ENCODE assay signal across 27 cellular contexts in genomic region chr20:36274248-36274841, GRCh38. TPM values are rescaled to one million over a fixed set of nuclear protein-coding genes. Genes with fewer than 3 reads are reported as not detected.
DNase-seq lines count a peak whose midpoint lies in the region; ATAC-seq and TF ChIP-seq lines count a peak whose summit lies in the region.
"Had no signal": no experiment of that assay in that cellular context is flagged by ENCODE, and none has a peak within 500 bp of the region (broad histone marks: within the 10 kb centered on the region; RNA-seq: fewer than 3 reads in every experiment).

No MANE protein-coding gene starts in this region.

- peak overlapping the region; percentile 15 for H3K4me3 ChIP-seq in neuron (ENCODE audit: low read length)
- H3K4me3 ChIP-seq in suprapubic skin, result no peak overlapping the region
- H3K4me3 ChIP-seq: gastroesophageal sphincter, lower lobe of right lung, mucosa of descending colon, SK-N-MC, tibial artery had no signal

- no peak for DNase-seq in stimulated activated naive CD8-positive, alpha-beta T cell treated with anti-CD3 and anti-CD28 coated beads, Interleukin-15, amount 100 ng/mL, for 72 hours
- DNase-seq in caudate nucleus (lab: John Stamatoyannopoulos, UW), result peak in 21 of 61 donors; percentile 7 to 60 (median 33)
- peak; percentile 57 for DNase-seq in type B pancreatic cell (ENCODE audit: extremely low spot score, unreplicated experiment)
- no peak for DNase-seq in activated CD4-positive, alpha-beta T cell treated with anti-CD3 and anti-CD28 coated beads, Interleukin-2, amount 50 U/mL, for 1 hour
- DNase-seq in suprapubic skin (ENCODE audit: low spot score in 2 of 2), result no peak
- no peak for DNase-seq in activated CD4-positive, alpha-beta memory T cell treated with anti-CD3 and anti-CD28 coated beads, Interleukin-2, amount 10 ng/mL, durations not matched to agents 7 days and 5 days
- DNase-seq: activated CD4-positive, alpha-beta T cell treated with anti-CD3 and anti-CD28 coated beads for 48 hours; activated naive CD4-positive, alpha-beta T cell treated with anti-CD3 and anti-CD28 coated beads for 36 hours; activated T-cell treated with anti-CD3 and anti-CD28 coated beads, Interleukin-2, amount 50 U/mL, for 48 hours; Calu3; cortex of kidney; HFFc6; IMR-90; lower lobe of right lung; mucosa of descending colon; NCI-H1092 treated with DMSO at 0.1 percent for 48 hours; NCI-H187 treated with DMSO at 0.1 percent for 48 hours; NCI-H446 treated with DMSO at 0.1 percent for 48 hours; NK-92 treated with Interleukin-12 subunit alpha and Interleukin-12 subunit beta, amount 100 ng/mL, for 24 hours had no signal

- H3K27ac Mint-ChIP-seq in stimulated activated naive CD8-positive, alpha-beta T cell treated with anti-CD3 and anti-CD28 coated beads, Interleukin-15, Interleukin-2, amounts not matched to agents 100 ng/mL and 50 ng/mL, for 24 hours, result peak overlapping the region; percentile 36
- peak overlapping the region in 1 of 2 donors; percentile 27 for H3K27ac Mint-ChIP-seq in stimulated activated naive CD8-positive, alpha-beta T cell treated with anti-CD3 and anti-CD28 coated beads, Interleukin-15, amount 100 ng/mL, for 72 hours
- no peak overlapping the region for H3K27ac Mint-ChIP-seq in type B pancreatic cell
- no peak overlapping the region for H3K27ac Mint-ChIP-seq in activated CD4-positive, alpha-beta memory T cell treated with anti-CD3 and anti-CD28 coated beads, Interleukin-2, amount 10 ng/mL, durations not matched to agents 7 days and 5 days
- H3K27ac Mint-ChIP-seq: activated naive CD4-positive, alpha-beta T cell treated with anti-CD3 and anti-CD28 coated beads for 36 hours; HFFc6; nephron; stimulated activated memory B cell treated with anti-CD40 and anti-IgM and Interleukin-4, amounts not matched to agents 10 μg/mL and 1 μg/mL and 100 μg/mL, for 72 hours had no signal

- no peaks in the 10 kb centered on the region for H3K36me3 ChIP-seq in neuron (ENCODE audit: insufficient read depth, low read length)
- H3K36me3 ChIP-seq in suprapubic skin, result no peaks in the 10 kb centered on the region
- H3K36me3 ChIP-seq: gastroesophageal sphincter, lower lobe of right lung, tibial artery had no signal

- no peaks in the 10 kb centered on the region for H3K36me3 Mint-ChIP-seq in stimulated activated naive CD8-positive, alpha-beta T cell treated with anti-CD3 and anti-CD28 coated beads, Interleukin-15, Interleukin-2, amounts not matched to agents 100 ng/mL and 50 ng/mL, for 24 hours (ENCODE audit: low read depth)
- H3K36me3 Mint-ChIP-seq in type B pancreatic cell, result no peaks in the 10 kb centered on the region
- H3K36me3 Mint-ChIP-seq in activated CD4-positive, alpha-beta memory T cell treated with anti-CD3 and anti-CD28 coated beads, Interleukin-2, amount 10 ng/mL, durations not matched to agents 7 days and 5 days (ENCODE audit: low read depth), result no peaks in the 10 kb centered on the region
- H3K36me3 Mint-ChIP-seq: stimulated activated memory B cell treated with anti-CD40 and anti-IgM and Interleukin-4, amounts not matched to agents 10 μg/mL and 1 μg/mL and 100 μg/mL, for 72 hours had no signal

- no peaks in the 10 kb centered on the region for H3K9me3 ChIP-seq in neuron (ENCODE audit: low read length)
- no peaks in the 10 kb centered on the region for H3K9me3 ChIP-seq in suprapubic skin
- H3K9me3 ChIP-seq: gastroesophageal sphincter, lower lobe of right lung, mucosa of descending colon, tibial artery had no signal

- H2AFZ ChIP-seq in neuron (ENCODE audit: low read depth, low read length), result peak overlapping the region; percentile 58

- TF ChIP-seq CTCF in type B pancreatic cell (conservative IDR thresholded peaks at IDR 0.05) (no peak), suprapubic skin (IDR thresholded peaks at IDR 0.05) (no peak)

- ATAC-seq in stimulated activated naive CD8-positive, alpha-beta T cell treated with anti-CD3 and anti-CD28 coated beads, Interleukin-15, amount 100 ng/mL, for 72 hours, result no peak
- ATAC-seq: gastroesophageal sphincter; lower lobe of right lung; mucosa of descending colon; stimulated activated memory B cell treated with anti-CD40 and anti-IgM and Interleukin-4, amounts not matched to agents 10 μg/mL and 1 μg/mL and 100 μg/mL, for 72 hours had no signal

- H3K27me3 Mint-ChIP-seq in stimulated activated naive CD8-positive, alpha-beta T cell treated with anti-CD3 and anti-CD28 coated beads, Interleukin-15, Interleukin-2, amounts not matched to agents 100 ng/mL and 50 ng/mL, for 24 hours, result peaks cover 7% of the 10 kb centered on the region
- peaks cover 38% of the 10 kb centered on the region for H3K27me3 Mint-ChIP-seq in stimulated activated naive CD8-positive, alpha-beta T cell treated with anti-CD3 and anti-CD28 coated beads, Interleukin-15, amount 100 ng/mL, for 72 hours
- peaks cover 8% of the 10 kb centered on the region for H3K27me3 Mint-ChIP-seq in type B pancreatic cell
- H3K27me3 Mint-ChIP-seq in activated CD4-positive, alpha-beta memory T cell treated with anti-CD3 and anti-CD28 coated beads, Interleukin-2, amount 10 ng/mL, durations not matched to agents 7 days and 5 days, result peaks cover 4% of the 10 kb centered on the region

- no peaks in the 10 kb centered on the region for H3K9me3 Mint-ChIP-seq in stimulated activated naive CD8-positive, alpha-beta T cell treated with anti-CD3 and anti-CD28 coated beads, Interleukin-15, Interleukin-2, amounts not matched to agents 100 ng/mL and 50 ng/mL, for 24 hours
- H3K9me3 Mint-ChIP-seq in stimulated activated naive CD8-positive, alpha-beta T cell treated with anti-CD3 and anti-CD28 coated beads, Interleukin-15, amount 100 ng/mL, for 72 hours, result no peaks in the 10 kb centered on the region
- no peaks in the 10 kb centered on the region for H3K9me3 Mint-ChIP-seq in type B pancreatic cell
- no peaks in the 10 kb centered on the region for H3K9me3 Mint-ChIP-seq in activated CD4-positive, alpha-beta memory T cell treated with anti-CD3 and anti-CD28 coated beads, Interleukin-2, amount 10 ng/mL, durations not matched to agents 7 days and 5 days
- H3K9me3 Mint-ChIP-seq: activated naive CD4-positive, alpha-beta T cell treated with anti-CD3 and anti-CD28 coated beads for 36 hours; HFFc6; nephron; stimulated activated memory B cell treated with anti-CD40 and anti-IgM and Interleukin-4, amounts not matched to agents 10 μg/mL and 1 μg/mL and 100 μg/mL, for 72 hours had no signal

- no peak for TF ChIP-seq EP300 in suprapubic skin (IDR thresholded peaks at IDR 0.05)

- 50% methylated on average over 18 of the region's 18 CpGs for WGBS in suprapubic skin

- peak overlapping the region; percentile 58 for H3K27ac ChIP-seq in caudate nucleus (ENCODE audit: low read depth, low read length)
- H3K27ac ChIP-seq in suprapubic skin, result no peak overlapping the region
- H3K27ac ChIP-seq: C4-2B, gastroesophageal sphincter, lower lobe of right lung, SK-N-MC, tibial artery had no signal

- H3K4me1 ChIP-seq in neuron (ENCODE audit: insufficient read depth, low read length), result peaks cover 14% of the 10 kb centered on the region
- no peaks in the 10 kb centered on the region for H3K4me1 ChIP-seq in suprapubic skin
- H3K4me1 ChIP-seq: gastroesophageal sphincter, lower lobe of right lung, tibial artery had no signal

- H3K27me3 ChIP-seq in neuron (ENCODE audit: insufficient read depth, low read length), result peaks cover 2% of the 10 kb centered on the region
- peaks cover 26% of the 10 kb centered on the region for H3K27me3 ChIP-seq in suprapubic skin

- POLR2A ChIA-PET in activated CD4-positive, alpha-beta memory T cell treated with anti-CD3 and anti-CD28 coated beads, Interleukin-2, amount 10 ng/mL, durations not matched to agents 7 days and 5 days (lab: Charles Lee), result no interaction called here

- H3K4me3 Mint-ChIP-seq in stimulated activated naive CD8-positive, alpha-beta T cell treated with anti-CD3 and anti-CD28 coated beads, Interleukin-15, Interleukin-2, amounts not matched to agents 100 ng/mL and 50 ng/mL, for 24 hours, result no peak overlapping the region
- H3K4me3 Mint-ChIP-seq in stimulated activated naive CD8-positive, alpha-beta T cell treated with anti-CD3 and anti-CD28 coated beads, Interleukin-15, amount 100 ng/mL, for 72 hours, result no peak overlapping the region
- H3K4me3 Mint-ChIP-seq in type B pancreatic cell, result no peak overlapping the region
- no peak overlapping the region for H3K4me3 Mint-ChIP-seq in activated CD4-positive, alpha-beta memory T cell treated with anti-CD3 and anti-CD28 coated beads, Interleukin-2, amount 10 ng/mL, durations not matched to agents 7 days and 5 days
- H3K4me3 Mint-ChIP-seq: activated naive CD4-positive, alpha-beta T cell treated with anti-CD3 and anti-CD28 coated beads for 36 hours; HFFc6; stimulated activated memory B cell treated with anti-CD40 and anti-IgM and Interleukin-4, amounts not matched to agents 10 μg/mL and 1 μg/mL and 100 μg/mL, for 72 hours had no signal

- H3K4me1 Mint-ChIP-seq in stimulated activated naive CD8-positive, alpha-beta T cell treated with anti-CD3 and anti-CD28 coated beads, Interleukin-15, Interleukin-2, amounts not matched to agents 100 ng/mL and 50 ng/mL, for 24 hours (ENCODE audit: low read depth), result no peaks in the 10 kb centered on the region
- no peaks in the 10 kb centered on the region for H3K4me1 Mint-ChIP-seq in stimulated activated naive CD8-positive, alpha-beta T cell treated with anti-CD3 and anti-CD28 coated beads, Interleukin-15, amount 100 ng/mL, for 72 hours
- H3K4me1 Mint-ChIP-seq in type B pancreatic cell (ENCODE audit: unreplicated experiment), result no peaks in the 10 kb centered on the region
- no peaks in the 10 kb centered on the region for H3K4me1 Mint-ChIP-seq in activated CD4-positive, alpha-beta memory T cell treated with anti-CD3 and anti-CD28 coated beads, Interleukin-2, amount 10 ng/mL, durations not matched to agents 7 days and 5 days
- H3K4me1 Mint-ChIP-seq: stimulated activated memory B cell treated with anti-CD40 and anti-IgM and Interleukin-4, amounts not matched to agents 10 μg/mL and 1 μg/mL and 100 μg/mL, for 72 hours had no signal

- CTCF ChIA-PET in activated CD4-positive, alpha-beta memory T cell treated with anti-CD3 and anti-CD28 coated beads, Interleukin-2, amount 10 ng/mL, durations not matched to agents 7 days and 5 days (lab: Charles Lee), result interaction anchor here (0.7 to 1.8 kb wide), 5 partner anchors 72 to 166 kb away, joined by 3 to 15 read pairs (median 4); no protein-coding TSS in a partner anchor

- TF ChIP-seq POLR2A in suprapubic skin (IDR thresholded peaks at IDR 0.05), result no peak

RNA-seq across cellular contexts. Expression of gene DLGAP4, which starts 31.8 kb away (rescaled TPM):
- total RNA-seq in type B pancreatic cell (ENCODE audit: low replicate concordance), result 78.0 and 79.8 TPM in 2 replicates
- total RNA-seq in suprapubic skin, result 100 to 1,000 TPM in 2 of 4 donors, 10 to 100 TPM in 2; 69.5 to 120 (median 96.8) TPM
- total RNA-seq in activated CD4-positive, alpha-beta memory T cell treated with anti-CD3 and anti-CD28 coated beads, Interleukin-2, amount 10 ng/mL, durations not matched to agents 7 days and 5 days, result 10 to 100 TPM; 40.2 to 44.2 TPM

RNA-seq across cellular contexts. Expression of gene AAR2, which starts 38.1 kb away (rescaled TPM):
- total RNA-seq in type B pancreatic cell (ENCODE audit: low replicate concordance) (23.8 and 27.0 TPM in 2 replicates), suprapubic skin (10 to 100 TPM; 34.4 to 54.6 (median 43.8) TPM)
- 10 to 100 TPM; 17.6 to 19.4 TPM for total RNA-seq in activated CD4-positive, alpha-beta memory T cell treated with anti-CD3 and anti-CD28 coated beads, Interleukin-2, amount 10 ng/mL, durations not matched to agents 7 days and 5 days
